ENCODE assay signal across 11 cellular contexts in genomic region chr6:159953091-159953581, GRCh38. TPM values are rescaled to one million over a fixed set of nuclear protein-coding genes. Genes with fewer than 3 reads are reported as not detected.
A peak's percentile ranks its signal among the peaks of the same experiment; 100 is the strongest.
DNase-seq lines count a peak whose midpoint lies in the region; ATAC-seq and TF ChIP-seq lines count a peak whose summit lies in the region.
"Had no signal": no experiment of that assay in that cellular context is flagged by ENCODE, and none has a peak within 500 bp of the region (broad histone marks: within the 10 kb centered on the region; RNA-seq: fewer than 3 reads in every experiment).

No MANE protein-coding gene starts in this region.

- H4K8ac ChIP-seq in IMR-90 (ENCODE audit: low read depth in 2 of 2, low read length in 2 of 2), result peak overlapping the region; percentile 24 to 95; a peak in 3 of 4 replicates

- H2BK20ac ChIP-seq in IMR-90 (ENCODE audit: low read depth, low read length), result no peak overlapping the region; the same call in 1 of the 2 replicates

- H3K56ac ChIP-seq in IMR-90 (ENCODE audit: extremely low read depth, insufficient read depth, low read length), result no peak overlapping the region

- H3K18ac ChIP-seq in IMR-90 (ENCODE audit: low read depth, low read length), result peak overlapping the region; percentile 74

- H3K9me1 ChIP-seq in IMR-90 (ENCODE audit: insufficient read depth, low read length), result no peaks in the 10 kb centered on the region

- dilution Hi-C loops in IMR-90 (cut with HindIII; ENCODE audit: low sequenced_read_pairs, unreplicated experiment), result no loop called here

- H3K27me3 ChIP-seq in IMR-90 (ENCODE audit: control insufficient read depth, insufficient read depth, low read length) (peaks cover 2% of the 10 kb centered on the region; the same call in 1 of the 2 replicates), stomach (no peaks in the 10 kb centered on the region), esophagus squamous epithelium (peaks cover 0 to 4% (median 0%) of the 10 kb centered on the region in 4 donors)

- H3K27ac ChIP-seq in IMR-90 (ENCODE audit: insufficient read depth, low read length), result peak overlapping the region; percentile 65; the same call in 1 of the 2 replicates
- H3K27ac ChIP-seq in stomach, result peak overlapping the region in 2 of 5 donors; percentile 21 to 60
- peak overlapping the region in 2 of 4 donors; percentile 42 to 59 for H3K27ac ChIP-seq in esophagus squamous epithelium

- no peak for TF ChIP-seq RAD21 in IMR-90 (IDR thresholded peaks at IDR 0.05; ENCODE audit: low read length)

- H3K36me3 ChIP-seq in IMR-90 (ENCODE audit: control insufficient read depth, insufficient read depth, low read length) (no peaks in the 10 kb centered on the region), stomach (no peaks in the 10 kb centered on the region), esophagus squamous epithelium (no peaks in the 10 kb centered on the region)

- H3K4ac ChIP-seq in IMR-90 (ENCODE audit: low read depth, low read length), result peak overlapping the region; percentile 21; the same call in 1 of the 2 replicates

- H2BK15ac ChIP-seq in IMR-90 (ENCODE audit: low read depth, low read length), result no peak overlapping the region

- H3K9me3 ChIP-seq in IMR-90 (ENCODE audit: control insufficient read depth, insufficient read depth, low read length), result no peaks in the 10 kb centered on the region
- H3K9me3 ChIP-seq in stomach, result no peaks in the 10 kb centered on the region
- H3K9me3 ChIP-seq in esophagus squamous epithelium, result no peaks in the 10 kb centered on the region

- H2AK5ac ChIP-seq in IMR-90 (ENCODE audit: low read depth, low read length), result no peak overlapping the region

- intact Hi-C loops in IMR-90 (cut with micrococcal nuclease) (no loop called here), left colon (cut with DNase I, micrococcal nuclease) (no loop called here), stomach (cut with DNase I; ENCODE audit: low total_unique reads) (no loop called here), esophagus squamous epithelium (cut with DNase I) (no loop called here)

- CTCF ChIA-PET in IMR-90 (lab: Yijun Ruan, JAX), result interaction anchor here (0.6 kb wide), 1 partner anchor 90 kb away, joined by 3 read pairs; no protein-coding TSS in a partner anchor

- H2AK9ac ChIP-seq in IMR-90 (replicated peaks; ENCODE audit: low read depth, low read length, poor library complexity), result no peak overlapping the region

- peak overlapping the region; percentile 11; the same call in 1 of the 2 replicates for H4K91ac ChIP-seq in IMR-90 (ENCODE audit: insufficient read depth, low read depth, low read length)

- peaks cover 8% of the 10 kb centered on the region for H3K4me1 ChIP-seq in IMR-90 (ENCODE audit: control insufficient read depth, insufficient read depth, low read length)
- H3K4me1 ChIP-seq in stomach, result peaks cover 0 to 5% (median 0%) of the 10 kb centered on the region in 4 donors
- H3K4me1 ChIP-seq in esophagus squamous epithelium, result peaks cover 0 to 19% (median 5%) of the 10 kb centered on the region in 3 donors

- H3K23ac ChIP-seq in IMR-90 (ENCODE audit: low read depth, low read length), result no peak overlapping the region

- H3K4me2 ChIP-seq in IMR-90 (ENCODE audit: low read depth, low read length), result peak overlapping the region; percentile 44; the same call in 1 of the 2 replicates

- in situ Hi-C loops in IMR-90 (cut with MboI; ENCODE audit: low sequenced_read_pairs), result loop anchor here (25.0 kb wide), 1 partner anchor 266 kb away; the partner anchor contains the start of gene SOD2
- in situ Hi-C loops in astrocyte of the spinal cord (cut with HindIII; ENCODE audit: low sequenced_read_pairs), result no loop called here

- POLR2A ChIA-PET in IMR-90 (lab: Charles Lee; ENCODE audit: unreplicated experiment), result no interaction called here

- DNase-seq in IMR-90 (peak; percentile 73), astrocyte of the spinal cord (ENCODE audit: low read depth, low spot score) (peak; percentile 33), left colon (peak in 1 of 2 donors; percentile 32), stomach (peak; percentile 36), esophagus squamous epithelium (lab: John Stamatoyannopoulos, UW) (no peak)
- DNase-seq in activated effector memory CD4-positive, alpha-beta T cell treated with Interleukin-2 at 50 U/mL for 16 hours, result no peak
- DNase-seq: activated CD8-positive, alpha-beta memory T cell treated with anti-CD3 and anti-CD28 coated beads for 24 hours; NCI-H1436 treated with DMSO at 0.1 percent for 48 hours had no signal

- no TSS peak for BruUV-seq in IMR-90 (replicated peaks; lab: Mats Ljungman, UMichigan)

- H3K4me3 ChIP-seq in IMR-90 (ENCODE audit: insufficient read depth, low read depth, low read length) (no peak overlapping the region), astrocyte of the spinal cord (ENCODE audit: low read depth, low read length) (no peak overlapping the region), stomach (no peak overlapping the region), esophagus squamous epithelium (no peak overlapping the region)

- TF ChIP-seq EP300 in stomach (IDR thresholded peaks at IDR 0.05), result no peak

- TF ChIP-seq POLR2A in IMR-90 (IDR thresholded peaks at IDR 0.05; ENCODE audit: low read depth, low read length) (no peak), stomach (IDR thresholded peaks at IDR 0.05) (no peak), esophagus squamous epithelium (IDR thresholded peaks at IDR 0.05) (no peak)

- ATAC-seq in IMR-90 (ENCODE audit: low read depth), result peak; percentile 84
- ATAC-seq in left colon, result peak; percentile 26
- no peak for ATAC-seq in HG02981 (IDR thresholded peaks at IDR 0.05; ENCODE audit: unreplicated experiment)
- no peak for ATAC-seq in GM18867 (IDR thresholded peaks at IDR 0.05; ENCODE audit: unreplicated experiment)
- ATAC-seq: stimulated activated memory B cell treated with anti-CD40 and anti-IgM and Interleukin-4, amounts not matched to agents 10 μg/mL and 1 μg/mL and 100 μg/mL, for 72 hours had no signal

- TF ChIP-seq CTCF in IMR-90 (conservative IDR thresholded peaks at IDR 0.05; ENCODE audit: low read depth, low read length) (no peak), astrocyte of the spinal cord (IDR thresholded peaks at IDR 0.05; ENCODE audit: low read depth, low read length) (no peak), stomach (IDR thresholded peaks at IDR 0.05) (no peak), esophagus squamous epithelium (IDR thresholded peaks at IDR 0.05) (no peak)

- H3K79me1 ChIP-seq in IMR-90 (ENCODE audit: low read depth in 1 of 2, low read length in 2 of 2), result no peaks in the 10 kb centered on the region

- no peak overlapping the region for H2BK120ac ChIP-seq in IMR-90 (ENCODE audit: low read depth, low read length)

- 0 out of 2 replicates have a peak overlapping the region, but pooled peaks have one; percentile 12 for H3K14ac ChIP-seq in IMR-90 (replicated peaks; ENCODE audit: low read depth, low read length)

- H4K5ac ChIP-seq in IMR-90 (ENCODE audit: low read depth, low read length), result peak overlapping the region; percentile 94

- H2AFZ ChIP-seq in IMR-90 (replicated peaks; ENCODE audit: low read length, poor library complexity), result peak overlapping the region; percentile 39

- H3K9ac ChIP-seq in IMR-90 (ENCODE audit: low read depth, low read length), result no peak overlapping the region

- 17% methylated on average over 7 of the region's 8 CpGs; no CpG with 5 or more reads in 1 of the 2 experiments for WGBS in IMR-90 (ENCODE audit: extremely low coverage in 2 of 2, insufficient read length in 1 of 2), 2 experiments
- WGBS in stomach, 5 donors, result 38 to 49% (median 44%) methylated on average over 8 of the region's 8 CpGs
- WGBS in esophagus squamous epithelium, 2 donors, result 48 to 52% methylated on average over 6 to 8 of the region's 8 CpGs

- no peak overlapping the region for H2BK5ac ChIP-seq in IMR-90 (ENCODE audit: low read depth, low read length, poor library complexity, severe bottlenecking)

- H4K20me1 ChIP-seq in IMR-90 (ENCODE audit: insufficient read depth, low read length), result no peaks in the 10 kb centered on the region

TF ChIP-seq in IMR-90, 13 proteins besides CTCF, POLR2A, EP300 and RAD21:
- TF ChIP-seq CEBPB (IDR thresholded peaks at IDR 0.05; ENCODE audit: low read depth, low read length) (peak; percentile 81), BHLHE40 (IDR thresholded peaks at IDR 0.05; ENCODE audit: low read depth, low read length) (no peak)
TF ChIP-seq in IMR-90: peak in this region for 1.

RNA-seq across cellular contexts. Expression of gene IGF2R, which starts 15.7 kb away (rescaled TPM):
- total RNA-seq in IMR-90 (2012; rRNA removed) (33.2 and 38.6 TPM in 2 replicates), left colon (100 to 1,000 TPM in 1 of 2 donors, 10 to 100 TPM in 1; 97.3 to 100 TPM), stomach (10 to 100 TPM; 30.3 to 70.5 (median 43.4) TPM), esophagus squamous epithelium (10 to 100 TPM; 38.2 to 56.1 (median 52.0) TPM)
- polyA plus RNA-seq in IMR-90 (2012; rRNA removed) (37.2 and 41.4 TPM in 2 replicates), stomach (1 to 10 TPM; 2.0 to 9.8 (median 7.7) TPM)
- 20.4 and 27.1 TPM in 2 replicates for polyA plus RNA-seq in IMR-90 (2012; cell fraction: cytosol; rRNA removed)
- polyA plus RNA-seq in IMR-90 (2012; cell fraction: nucleus; rRNA removed; ENCODE audit: low replicate concordance), result 24.9 and 43.2 TPM in 2 replicates

Comparison
In these comparisons a context has a peak if more than half of its experiments do, and no peak if none do; other contexts are left out.
1. ATAC-seq: peak in IMR-90 (single experiment) and left colon (single experiment); none in HG02981 (single experiment) and GM18867 (single experiment).
2. DNase-seq: peak in IMR-90 (single experiment), astrocyte of the spinal cord (single experiment) and stomach (single experiment); none in esophagus squamous epithelium (single experiment) and activated effector memory CD4-positive, alpha-beta T cell treated with Interleukin-2 at 50 U/mL for 16 hours (single experiment).